ENCODE assay signal across 8 cellular contexts in the genomic region with DNA sequence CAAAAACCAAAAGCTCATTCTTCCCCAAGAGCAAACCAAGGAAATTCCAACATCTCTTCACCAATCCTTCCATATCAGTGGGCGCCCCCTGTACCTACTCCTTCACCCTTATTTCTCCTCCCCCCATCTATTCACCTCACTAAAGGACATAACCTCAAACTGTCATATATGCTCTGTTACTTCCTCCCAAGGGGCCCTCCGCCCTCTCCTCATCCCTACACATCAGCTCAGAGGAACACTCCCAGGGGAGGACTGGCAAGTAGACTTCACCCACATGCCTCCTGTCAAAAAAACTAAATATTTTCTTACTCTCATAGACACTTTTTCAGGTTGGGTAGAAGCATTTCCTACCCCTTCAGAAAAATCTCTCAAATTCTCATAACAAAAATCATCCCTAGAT. TPM values are rescaled to one million over a fixed set of nuclear protein-coding genes. Genes with fewer than 3 reads are reported as not detected.
"Had no signal": no experiment of that assay in that cellular context is flagged by ENCODE, and none has a peak within 500 bp of the region (broad histone marks: within the 10 kb centered on the region; RNA-seq: fewer than 3 reads in every experiment).

No MANE protein-coding gene starts in this region.

- ATAC-seq: GM23338, HepG2 had no signal

- DNase-seq: H9, HCEC 1CT, KBM-7 had no signal

- H3K4me3 ChIP-seq: GM23338 had no signal

- H3K4me2 ChIP-seq: GM23338 had no signal

- H2AFZ ChIP-seq: GM23338 had no signal

- H3K27ac ChIP-seq: HL-60 had no signal

RNA-seq across cellular contexts. Expression of a gene that starts 2.4 kb away (rescaled TPM):
- total RNA-seq: GM23338, H1, H9, HT1080 had no signal
